8 cellular contexts compared by ENCODE assay signal in genomic region chr2:7127687-7128086, GRCh38.
"Had no signal": no experiment of that assay in that cellular context is flagged by ENCODE, and none has a peak within 500 bp of the region (broad histone marks: within the 10 kb centered on the region; RNA-seq: fewer than 3 reads in every experiment).

No MANE protein-coding gene starts in this region.

- H3K4me3 ChIP-seq: GM12878 had no signal

- ATAC-seq: GM12878 had no signal

- FAIRE-seq: G401.6, GM12878, GM12891, GM12892, GM18507, GM19239 had no signal

- DNase-seq: GDM1, GF-D8 had no signal
